9 cellular contexts compared by ENCODE assay signal in the genomic region with DNA sequence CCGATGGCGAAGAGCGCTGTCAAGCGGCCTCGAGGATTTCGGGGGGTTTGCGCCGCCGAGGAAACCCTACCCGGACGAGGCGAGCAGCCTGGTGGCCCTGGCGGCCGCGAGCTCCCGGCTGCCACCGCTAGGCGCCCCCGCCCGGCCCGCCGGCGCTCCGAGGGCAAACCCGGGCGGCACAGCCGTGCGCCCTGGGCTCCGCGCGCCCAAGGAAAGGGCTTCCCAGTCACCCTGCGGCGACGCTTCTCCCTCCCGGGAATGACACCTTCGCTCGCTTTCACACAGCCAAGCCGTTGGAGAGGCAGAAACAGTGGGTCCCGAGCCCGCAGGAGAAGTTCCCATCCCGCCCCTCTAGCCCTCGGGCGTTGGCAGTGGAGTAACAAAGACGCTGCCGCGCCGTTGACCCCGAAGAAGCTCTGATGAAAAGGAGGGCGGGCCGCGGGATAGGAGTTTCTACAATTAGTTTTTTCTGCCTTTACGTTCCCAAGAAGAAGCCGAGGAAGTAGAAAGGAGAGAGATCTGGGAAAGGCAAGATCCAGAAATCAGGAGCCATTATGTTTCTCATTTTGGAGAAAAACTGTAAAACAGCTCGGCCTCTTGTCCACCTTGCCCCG.
DNase-seq lines count a peak whose midpoint lies in the region; ATAC-seq, FAIRE-seq and TF ChIP-seq lines count a peak whose summit lies in the region.
"Had no signal": no experiment of that assay in that cellular context is flagged by ENCODE, and none has a peak within 500 bp of the region (broad histone marks: within the 10 kb centered on the region; RNA-seq: fewer than 3 reads in every experiment).

No MANE protein-coding gene starts in this region.

- POLR2A ChIA-PET in activated CD4-positive, alpha-beta T cell treated with anti-CD3 and anti-CD28 coated beads, Interleukin-2, amount 10 ng/mL, durations not matched to agents 7 days and 5 days (lab: Charles Lee): no interaction called here

- H3K27me3 Mint-ChIP-seq in activated CD4-positive, alpha-beta T cell treated with anti-CD3 and anti-CD28 coated beads, Interleukin-2, amount 10 ng/mL, durations not matched to agents 7 days and 5 days: peaks cover 89% of the 10 kb centered on the region
- H3K27me3 Mint-ChIP-seq in glutamatergic neuron (ENCODE audit: unreplicated experiment): peaks cover 39% of the 10 kb centered on the region

- TF ChIP-seq POLR2A in GM12891 (IDR thresholded peaks at IDR 0.05; ENCODE audit: low read depth, low read length): no peak

- CTCF ChIA-PET in activated CD4-positive, alpha-beta T cell treated with anti-CD3 and anti-CD28 coated beads, Interleukin-2, amount 10 ng/mL, durations not matched to agents 7 days and 5 days (lab: Charles Lee): interaction anchor here (0.9 to 1.3 kb wide), 2 partner anchors 10 to 152 kb away, joined by 4 to 6 read pairs; no protein-coding TSS in a partner anchor

- H3K9me3 Mint-ChIP-seq in activated CD4-positive, alpha-beta T cell treated with anti-CD3 and anti-CD28 coated beads, Interleukin-2, amount 10 ng/mL, durations not matched to agents 7 days and 5 days: peaks cover 2% of the 10 kb centered on the region
- peaks cover 10% of the 10 kb centered on the region for H3K9me3 Mint-ChIP-seq in glutamatergic neuron (ENCODE audit: unreplicated experiment)
- H3K9me3 Mint-ChIP-seq in stimulated activated effector memory CD8-positive, alpha-beta T cell treated with anti-CD3 and anti-CD28 coated beads, Interleukin-12 subunit alpha, Interleukin-12 subunit beta, amount 100 ng/mL, for 72 hours: peaks cover 3% of the 10 kb centered on the region

- peak; percentile 45 for TF ChIP-seq CTCF in glutamatergic neuron (IDR thresholded peaks at IDR 0.05; ENCODE audit: partially characterized antibody, unreplicated experiment)

- FAIRE-seq in GM12891 (lab: Jason Lieb, UNC): no peak

- peak overlapping the region; percentile 64 for H3K27ac Mint-ChIP-seq in activated CD4-positive, alpha-beta T cell treated with anti-CD3 and anti-CD28 coated beads, Interleukin-2, amount 10 ng/mL, durations not matched to agents 7 days and 5 days
- H3K27ac Mint-ChIP-seq in glutamatergic neuron (ENCODE audit: unreplicated experiment): no peak overlapping the region
- H3K27ac Mint-ChIP-seq in stimulated activated effector memory CD8-positive, alpha-beta T cell treated with anti-CD3 and anti-CD28 coated beads, Interleukin-12 subunit alpha, Interleukin-12 subunit beta, amount 100 ng/mL, for 72 hours: peak overlapping the region; percentile 58

- DNase-seq in activated CD4-positive, alpha-beta T cell treated with anti-CD3 and anti-CD28 coated beads, Interleukin-2, amount 10 ng/mL, durations not matched to agents 7 days and 5 days: no peak
- DNase-seq in activated CD4-positive, alpha-beta T cell treated with anti-CD3 and anti-CD28 coated beads for 1 hour: no peak
- DNase-seq in glutamatergic neuron (peak; percentile 65), GM12891 (ENCODE audit: insufficient read length, low spot score) (no peak), NCI-H345 treated with DMSO at 0.1 percent for 48 hours (lab: John Stamatoyannopoulos, UW; ENCODE audit: unreplicated experiment) (no peak), superior temporal gyrus (ENCODE audit: extremely low spot score) (no peak)
- no peak for DNase-seq in stimulated activated effector memory CD8-positive, alpha-beta T cell treated with anti-CD3 and anti-CD28 coated beads, Interleukin-12 subunit alpha, Interleukin-12 subunit beta, amount 100 ng/mL, for 72 hours (ENCODE audit: low spot score in 2 of 2)
- DNase-seq: left cardiac atrium had no signal

- peaks cover 10% of the 10 kb centered on the region for H3K4me1 Mint-ChIP-seq in activated CD4-positive, alpha-beta T cell treated with anti-CD3 and anti-CD28 coated beads, Interleukin-2, amount 10 ng/mL, durations not matched to agents 7 days and 5 days
- peaks cover 18% of the 10 kb centered on the region for H3K4me1 Mint-ChIP-seq in glutamatergic neuron (ENCODE audit: low read depth, unreplicated experiment)
- peaks cover 31% of the 10 kb centered on the region for H3K4me1 Mint-ChIP-seq in stimulated activated effector memory CD8-positive, alpha-beta T cell treated with anti-CD3 and anti-CD28 coated beads, Interleukin-12 subunit alpha, Interleukin-12 subunit beta, amount 100 ng/mL, for 72 hours

- H3K4me3 Mint-ChIP-seq in activated CD4-positive, alpha-beta T cell treated with anti-CD3 and anti-CD28 coated beads, Interleukin-2, amount 10 ng/mL, durations not matched to agents 7 days and 5 days: peak overlapping the region; percentile 27
- peak overlapping the region; percentile 74 for H3K4me3 Mint-ChIP-seq in glutamatergic neuron (ENCODE audit: unreplicated experiment)
- H3K4me3 Mint-ChIP-seq in stimulated activated effector memory CD8-positive, alpha-beta T cell treated with anti-CD3 and anti-CD28 coated beads, Interleukin-12 subunit alpha, Interleukin-12 subunit beta, amount 100 ng/mL, for 72 hours: no peak overlapping the region

- peaks cover 2% of the 10 kb centered on the region for H3K36me3 Mint-ChIP-seq in activated CD4-positive, alpha-beta T cell treated with anti-CD3 and anti-CD28 coated beads, Interleukin-2, amount 10 ng/mL, durations not matched to agents 7 days and 5 days (ENCODE audit: low read depth)
- H3K36me3 Mint-ChIP-seq in glutamatergic neuron (ENCODE audit: unreplicated experiment): peaks cover 19% of the 10 kb centered on the region
- H3K36me3 Mint-ChIP-seq in stimulated activated effector memory CD8-positive, alpha-beta T cell treated with anti-CD3 and anti-CD28 coated beads, Interleukin-12 subunit alpha, Interleukin-12 subunit beta, amount 100 ng/mL, for 72 hours: peaks cover 11% of the 10 kb centered on the region

- ATAC-seq in SK-N-SH treated with all-trans-retinoic acid at 6 μM for 48 hours: peak; percentile 54
- ATAC-seq in stimulated activated effector memory CD8-positive, alpha-beta T cell treated with anti-CD3 and anti-CD28 coated beads, Interleukin-12 subunit alpha, Interleukin-12 subunit beta, amount 100 ng/mL, for 72 hours: peak; percentile 45

TF ChIP-seq in SK-N-SH treated with all-trans-retinoic acid at 6 μM for 48 hours, 23 proteins besides CTCF, POLR2A, EP300 and RAD21:
- TF ChIP-seq OSR1 (CRISPR knock-in tag; IDR thresholded peaks at IDR 0.05) (no peak), ZFP3 (CRISPR knock-in tag; IDR thresholded peaks at IDR 0.05) (no peak), CSDC2 (CRISPR knock-in tag; IDR thresholded peaks at IDR 0.05) (no peak), ZNF70 (CRISPR knock-in tag; IDR thresholded peaks at IDR 0.05) (no peak), TCF4 (CRISPR knock-in tag; IDR thresholded peaks at IDR 0.05; ENCODE audit: borderline replicate concordance) (no peak)
- TF ChIP-seq, protein P1, sequence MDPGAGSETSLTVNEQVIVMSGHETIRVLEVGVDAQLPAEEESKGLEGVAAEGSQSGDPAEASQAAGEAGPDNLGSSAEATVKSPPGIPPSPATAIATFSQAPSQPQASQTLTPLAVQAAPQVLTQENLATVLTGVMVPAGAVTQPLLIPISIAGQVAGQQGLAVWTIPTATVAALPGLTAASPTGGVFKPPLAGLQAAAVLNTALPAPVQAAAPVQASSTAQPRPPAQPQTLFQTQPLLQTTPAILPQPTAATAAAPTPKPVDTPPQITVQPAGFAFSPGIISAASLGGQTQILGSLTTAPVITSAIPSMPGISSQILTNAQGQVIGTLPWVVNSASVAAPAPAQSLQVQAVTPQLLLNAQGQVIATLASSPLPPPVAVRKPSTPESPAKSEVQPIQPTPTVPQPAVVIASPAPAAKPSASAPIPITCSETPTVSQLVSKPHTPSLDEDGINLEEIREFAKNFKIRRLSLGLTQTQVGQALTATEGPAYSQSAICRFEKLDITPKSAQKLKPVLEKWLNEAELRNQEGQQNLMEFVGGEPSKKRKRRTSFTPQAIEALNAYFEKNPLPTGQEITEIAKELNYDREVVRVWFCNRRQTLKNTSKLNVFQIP (CRISPR knock-in tag; IDR thresholded peaks at IDR 0.05; ENCODE audit: borderline replicate concordance, low read depth): no peak

TF ChIP-seq in GM12891, 5 proteins besides CTCF, POLR2A, EP300 and RAD21:
- TF ChIP-seq TAF1 (IDR thresholded peaks at IDR 0.05; ENCODE audit: low read depth, low read length) (no peak), POU2F2 (IDR thresholded peaks at IDR 0.05; ENCODE audit: low read depth, low read length) (no peak), SPI1 (IDR thresholded peaks at IDR 0.05; ENCODE audit: low read depth, low read length) (no peak), POLR2AphosphoS5 (IDR thresholded peaks at IDR 0.05; ENCODE audit: low read depth, low read length) (no peak), PAX5 (IDR thresholded peaks at IDR 0.05; ENCODE audit: insufficient read depth, low read length, severe bottlenecking) (no peak)
